ENCODE assay signal across 8 cellular contexts in genomic region chr12:111600296-111600562, GRCh38. TPM values are rescaled to one million over a fixed set of nuclear protein-coding genes. Genes with fewer than 3 reads are reported as not detected.
DNase-seq lines count a peak whose midpoint lies in the region; ATAC-seq and TF ChIP-seq lines count a peak whose summit lies in the region.

No MANE protein-coding gene starts in this region.

- peak overlapping the region; percentile 90 for H3K4me2 ChIP-seq in fibroblast of lung (ENCODE audit: extremely low read depth, insufficient read depth, low read length)

- CTCF ChIA-PET in T-cell (lab: Charles Lee) = no interaction called here

- H4K20me1 ChIP-seq in fibroblast of lung (ENCODE audit: control insufficient read depth, extremely low read depth, insufficient read depth, low read length) = peaks cover 4% of the 10 kb centered on the region

- ATAC-seq in T-cell (replicated peaks in 1 of 4) (no peak), HG02642 (IDR thresholded peaks at IDR 0.05; ENCODE audit: poor library complexity, unreplicated experiment) (no peak), HG03280 (IDR thresholded peaks at IDR 0.05; ENCODE audit: unreplicated experiment) (no peak)

- peak overlapping the region; percentile 83 for H3K4me3 ChIP-seq in GM12865 (ENCODE audit: low read depth, low read length)
- H3K4me3 ChIP-seq in fibroblast of lung (replicated peaks in 1 of 4; ENCODE audit: control extremely low read depth in 1 of 4, insufficient read depth in 1 of 4, low read depth in 3 of 4, low read length in 4 of 4) = peak overlapping the region; percentile 72 to 95 (median 86)
- peak overlapping the region; percentile 78 for H3K4me3 ChIP-seq in rectal smooth muscle tissue (ENCODE audit: low read length)

- peak overlapping the region; percentile 81 to 87 (median 84) for H3K4me3 Mint-ChIP-seq in T-cell

- peaks cover 27 to 32% (median 31%) of the 10 kb centered on the region in 3 donors for H3K4me1 Mint-ChIP-seq in T-cell

- peak overlapping the region; percentile 96 for H3K27ac ChIP-seq in fibroblast of lung (ENCODE audit: insufficient read depth, low read length)
- H3K27ac ChIP-seq in rectal smooth muscle tissue (ENCODE audit: low read depth, low read length) = peak overlapping the region; percentile 92

- H3K27ac Mint-ChIP-seq in T-cell = peak overlapping the region; percentile 77 to 90

- H3K79me2 ChIP-seq in fibroblast of lung (ENCODE audit: control insufficient read depth, insufficient read depth, low read length) = peaks cover 36% of the 10 kb centered on the region

- no peaks in the 10 kb centered on the region for H3K27me3 Mint-ChIP-seq in T-cell

- no peaks in the 10 kb centered on the region for H3K9me3 ChIP-seq in fibroblast of lung (ENCODE audit: control insufficient read depth, insufficient read depth, low read depth, low read length)

- DNase-seq in GM12865 (ENCODE audit: low read depth) (no peak), T-cell (no peak), fibroblast of lung (ENCODE audit: low read depth in 2 of 2) (no peak), NCI-H128 (lab: John Stamatoyannopoulos, UW; ENCODE audit: unreplicated experiment) (no peak), HT-29 (ENCODE audit: low spot score) (no peak)

- H3K36me3 ChIP-seq in fibroblast of lung (ENCODE audit: control insufficient read depth, insufficient read depth, low read length) = no peaks in the 10 kb centered on the region
- H3K36me3 ChIP-seq in rectal smooth muscle tissue (ENCODE audit: control insufficient read depth, insufficient read depth, low read length) = no peaks in the 10 kb centered on the region

- no peaks in the 10 kb centered on the region for H3K9me3 Mint-ChIP-seq in T-cell

- H3K4me1 ChIP-seq in fibroblast of lung (ENCODE audit: control insufficient read depth, extremely low read depth, insufficient read depth, low read length) = peaks cover 3% of the 10 kb centered on the region
- peaks cover 7% of the 10 kb centered on the region for H3K4me1 ChIP-seq in rectal smooth muscle tissue (ENCODE audit: control insufficient read depth, insufficient read depth, low read length)

- H3K27me3 ChIP-seq in fibroblast of lung (ENCODE audit: control insufficient read depth, insufficient read depth, low read length) (no peaks in the 10 kb centered on the region), rectal smooth muscle tissue (ENCODE audit: control insufficient read depth, insufficient read depth, low read length) (no peaks in the 10 kb centered on the region)

- no peaks in the 10 kb centered on the region for H3K36me3 Mint-ChIP-seq in T-cell

- peak overlapping the region; percentile 98 for H3K9ac ChIP-seq in fibroblast of lung (ENCODE audit: insufficient read depth, low read length)
- H3K9ac ChIP-seq in rectal smooth muscle tissue (ENCODE audit: low read length) = no peak overlapping the region

- POLR2A ChIA-PET in T-cell (lab: Charles Lee) = no interaction called here

- TF ChIP-seq CTCF in GM12865 (IDR thresholded peaks at IDR 0.05; ENCODE audit: insufficient read depth, low read depth, low read length, missing control alignments) (no peak), fibroblast of lung (conservative IDR thresholded peaks at IDR 0.05 in 1 of 2, IDR thresholded peaks at IDR 0.05 in 1 of 2; ENCODE audit: low read depth in 1 of 2, low read length in 2 of 2) (no peak)

- no peak overlapping the region for H2AFZ ChIP-seq in fibroblast of lung (ENCODE audit: low read length)

RNA-seq across cellular contexts. Expression of gene ATXN2, which starts 1.1 kb away (rescaled TPM):
- total RNA-seq in T-cell (10 to 100 TPM; 48.6 to 54.0 (median 50.3) TPM), fibroblast of lung (21.1 and 31.2 TPM in 2 replicates)
- polyA plus RNA-seq in fibroblast of lung = 25.9 and 33.6 TPM in 2 replicates
- polyA plus RNA-seq in fibroblast of lung (2012) = 44.8 and 46.4 TPM in 2 replicates
- 66.4 and 149 TPM in 2 replicates for polyA minus RNA-seq in fibroblast of lung (ENCODE audit: low replicate concordance)
- total RNA-seq in HT-29 (2014; rRNA removed; shearing (Covaris generic)) = 14.5 and 29.9 TPM in 2 replicates
